In genomic region chr14:25756880-25757279, GRCh38 we compare ENCODE assay signal across 19 cellular contexts.
"Had no signal": no experiment of that assay in that cellular context is flagged by ENCODE, and none has a peak within 500 bp of the region (broad histone marks: within the 10 kb centered on the region; RNA-seq: fewer than 3 reads in every experiment).

No MANE protein-coding gene starts in this region.

- H3K27me3 ChIP-seq: body of pancreas, esophagus squamous epithelium, ovary, tibial artery had no signal

- H3K4me3 Mint-ChIP-seq: activated CD4-positive, alpha-beta T cell treated with anti-CD3 and anti-CD28 coated beads, Interleukin-2, amount 10 ng/mL, durations not matched to agents 7 days and 5 days; activated CD8-positive, alpha-beta T cell treated with anti-CD3 and anti-CD28 coated beads, Interleukin-2, amount 10 ng/mL, durations not matched to agents 7 days and 5 days; activated naive CD4-positive, alpha-beta T cell treated with anti-CD3 and anti-CD28 coated beads for 36 hours; activated T-cell treated with anti-CD3 and anti-CD28 coated beads, Interleukin-2, amount 50 U/mL, for 24 hours; naive thymus-derived CD4-positive, alpha-beta T cell had no signal

- H3K27ac Mint-ChIP-seq: activated CD4-positive, alpha-beta T cell treated with anti-CD3 and anti-CD28 coated beads, Interleukin-2, amount 10 ng/mL, durations not matched to agents 7 days and 5 days; activated CD8-positive, alpha-beta T cell treated with anti-CD3 and anti-CD28 coated beads, Interleukin-2, amount 10 ng/mL, durations not matched to agents 7 days and 5 days; activated naive CD4-positive, alpha-beta T cell treated with anti-CD3 and anti-CD28 coated beads for 36 hours; activated T-cell treated with anti-CD3 and anti-CD28 coated beads, Interleukin-2, amount 50 U/mL, for 24 hours; naive thymus-derived CD4-positive, alpha-beta T cell had no signal

- DNase-seq: activated CD4-positive, alpha-beta T cell treated with anti-CD3 and anti-CD28 coated beads, Interleukin-2, amount 10 ng/mL, durations not matched to agents 7 days and 5 days; activated CD8-positive, alpha-beta T cell treated with anti-CD3 and anti-CD28 coated beads, Interleukin-2, amount 10 ng/mL, durations not matched to agents 7 days and 5 days; activated naive CD4-positive, alpha-beta T cell treated with anti-CD3 and anti-CD28 coated beads for 36 hours; activated T-cell treated with anti-CD3 and anti-CD28 coated beads, Interleukin-2, amount 50 U/mL, for 24 hours; body of pancreas; dermis blood vessel endothelial cell; effector memory CD4-positive, alpha-beta T cell; esophagus squamous epithelium; left ventricle myocardium superior; mesendoderm; naive thymus-derived CD4-positive, alpha-beta T cell; ovary; psoas muscle; right cardiac atrium; stimulated activated CD4-positive, alpha-beta T cell treated with anti-CD3 and anti-CD28 coated beads, Interleukin-2, amount 100 ng/mL, for 24 hours; stimulated activated naive CD8-positive, alpha-beta T cell treated with anti-CD3 and anti-CD28 coated beads, Interleukin-15, Interleukin-2, amounts not matched to agents 100 U/mL and 50 U/mL, for 24 hours; substantia nigra; tibial artery had no signal

- H3K36me3 ChIP-seq: esophagus squamous epithelium, ovary, tibial artery had no signal

- H3K9me3 ChIP-seq: body of pancreas, esophagus squamous epithelium, ovary, psoas muscle, tibial artery had no signal

- ATAC-seq: activated CD4-positive, CD25-positive, alpha-beta regulatory T cell treated with anti-CD3 and anti-CD28 coated beads, Interleukin-2, amount 50 U/mL, for 24 hours; activated CD8-positive, alpha-beta T cell treated with anti-CD3 and anti-CD28 coated beads, Interleukin-2, amount 10 ng/mL, durations not matched to agents 7 days and 5 days; body of pancreas; left ventricle myocardium superior; naive thymus-derived CD4-positive, alpha-beta T cell; psoas muscle; right cardiac atrium; stimulated activated naive CD8-positive, alpha-beta T cell treated with anti-CD3 and anti-CD28 coated beads, Interleukin-15, Interleukin-2, amounts not matched to agents 100 U/mL and 50 U/mL, for 24 hours had no signal

- H3K4me1 ChIP-seq: body of pancreas, esophagus squamous epithelium, psoas muscle, tibial artery had no signal

- H3K27me3 Mint-ChIP-seq: activated CD4-positive, alpha-beta T cell treated with anti-CD3 and anti-CD28 coated beads, Interleukin-2, amount 10 ng/mL, durations not matched to agents 7 days and 5 days; activated T-cell treated with anti-CD3 and anti-CD28 coated beads, Interleukin-2, amount 50 U/mL, for 24 hours; naive thymus-derived CD4-positive, alpha-beta T cell had no signal

- H3K4me3 ChIP-seq: body of pancreas, esophagus squamous epithelium, ovary, psoas muscle, tibial artery had no signal

- H3K36me3 Mint-ChIP-seq: naive thymus-derived CD4-positive, alpha-beta T cell had no signal

- H3K27ac ChIP-seq: body of pancreas, esophagus squamous epithelium, ovary, psoas muscle, tibial artery had no signal

- H3K9me3 Mint-ChIP-seq: activated CD4-positive, alpha-beta T cell treated with anti-CD3 and anti-CD28 coated beads, Interleukin-2, amount 10 ng/mL, durations not matched to agents 7 days and 5 days had no signal

- H3K4me1 Mint-ChIP-seq: activated CD4-positive, alpha-beta T cell treated with anti-CD3 and anti-CD28 coated beads, Interleukin-2, amount 10 ng/mL, durations not matched to agents 7 days and 5 days; naive thymus-derived CD4-positive, alpha-beta T cell had no signal
